In genomic region chr15:101158166-101159095, GRCh38 we compare ENCODE assay signal across 30 cellular contexts.
DNase-seq lines count a peak whose midpoint lies in the region; ATAC-seq and TF ChIP-seq lines count a peak whose summit lies in the region.
"Had no signal": no experiment of that assay in that cellular context is flagged by ENCODE, and none has a peak within 500 bp of the region (broad histone marks: within the 10 kb centered on the region; RNA-seq: fewer than 3 reads in every experiment).

No MANE protein-coding gene starts in this region.

- H3K36me3 Mint-ChIP-seq in activated CD4-positive, alpha-beta T cell treated with anti-CD3 and anti-CD28 coated beads, Interleukin-2, amount 10 ng/mL, durations not matched to agents 24 days and 14 days (ENCODE audit: low read depth) = peaks cover 3% of the 10 kb centered on the region
- H3K36me3 Mint-ChIP-seq in activated CD4-positive, alpha-beta T cell treated with anti-CD3 and anti-CD28 coated beads, Interleukin-2, amount 10 ng/mL, durations not matched to agents 7 days and 5 days (ENCODE audit: low read depth) = peaks cover 2% of the 10 kb centered on the region
- no peaks in the 10 kb centered on the region; the same call in 2 of the 3 replicates for H3K36me3 Mint-ChIP-seq in GM23338 (ENCODE audit: low read depth)
- H3K36me3 Mint-ChIP-seq in central memory CD8-positive, alpha-beta T cell (ENCODE audit: insufficient read depth) = peaks cover 6% of the 10 kb centered on the region

- H3K9me2 ChIP-seq in GM23338 (ENCODE audit: insufficient read depth) = no peaks in the 10 kb centered on the region

- H3F3A ChIP-seq in GM23338 (replicated peaks; ENCODE audit: low read depth) = no peaks in the 10 kb centered on the region

- intact Hi-C loops in activated CD4-positive, alpha-beta T cell treated with anti-CD3 and anti-CD28 coated beads, Interleukin-2, amount 10 ng/mL, durations not matched to agents 24 days and 14 days (cut with micrococcal nuclease) = loop anchor here (1.0 to 2.0 kb wide), 3 partner anchors 10 to 42 kb away; no protein-coding TSS in a partner anchor
- intact Hi-C loops in sciatic nerve (cut with DNase I) = no loop called here

- ATAC-seq in GM23338 = peak; percentile 21; the same call in 2 of the 3 replicates
- peak; percentile 60 for ATAC-seq in central memory CD8-positive, alpha-beta T cell (replicated peaks; ENCODE audit: extremely low read depth, poor library complexity, severe bottlenecking)
- ATAC-seq in sciatic nerve = peak; percentile 21
- ATAC-seq in HG02981 (IDR thresholded peaks at IDR 0.05; ENCODE audit: unreplicated experiment) = no peak
- no peak for ATAC-seq in GM19023 (IDR thresholded peaks at IDR 0.05; ENCODE audit: unreplicated experiment)
- ATAC-seq in GM19395 (IDR thresholded peaks at IDR 0.05; ENCODE audit: unreplicated experiment) = no peak
- ATAC-seq: mucosa of descending colon had no signal

- H3K27ac Mint-ChIP-seq in activated CD4-positive, alpha-beta T cell treated with anti-CD3 and anti-CD28 coated beads, Interleukin-2, amount 10 ng/mL, durations not matched to agents 24 days and 14 days = peak overlapping the region; percentile 90
- H3K27ac Mint-ChIP-seq in activated CD4-positive, alpha-beta T cell treated with anti-CD3 and anti-CD28 coated beads, Interleukin-2, amount 10 ng/mL, durations not matched to agents 7 days and 5 days = no peak overlapping the region
- no peak overlapping the region for H3K27ac Mint-ChIP-seq in GM23338
- H3K27ac Mint-ChIP-seq in central memory CD8-positive, alpha-beta T cell (ENCODE audit: low read depth) = peak overlapping the region; percentile 49
- H3K27ac Mint-ChIP-seq: nephron progenitor cell had no signal

- no peak for DNase-seq in activated CD4-positive, alpha-beta T cell treated with anti-CD3 and anti-CD28 coated beads, Interleukin-2, amount 10 ng/mL, durations not matched to agents 24 days and 14 days
- DNase-seq in activated CD4-positive, alpha-beta T cell treated with anti-CD3 and anti-CD28 coated beads, Interleukin-2, amount 10 ng/mL, durations not matched to agents 7 days and 5 days = no peak
- no peak for DNase-seq in GM23338 (ENCODE audit: low spot score)
- no peak for DNase-seq in central memory CD8-positive, alpha-beta T cell (ENCODE audit: low spot score in 2 of 2)
- DNase-seq in sciatic nerve (ENCODE audit: low spot score) = no peak
- DNase-seq: activated T-cell treated with anti-CD3 and anti-CD28 coated beads for 4 hours; effector memory CD4-positive, alpha-beta T cell; foreskin fibroblast; GOT3; heart right ventricle; KBM-7; MG63; mucosa of descending colon; NCI-H1105 treated with DMSO at 0.1 percent for 48 hours; NCI-H1930; NCI-H526 treated with DMSO at 0.1 percent for 48 hours; nephron progenitor cell; SHP77 treated with DMSO at 0.1 percent for 48 hours; stimulated activated CD4-positive, alpha-beta T cell treated with anti-CD3 and anti-CD28 coated beads, Interleukin-4, amount 100 ng/mL, for 1 hour; SW 1271; T-helper 9 cell; WERI-Rb-1 had no signal

- H3K4me3 ChIP-seq in GM23338 = no peak overlapping the region
- H3K4me3 ChIP-seq: coronary artery, heart right ventricle, lung, MG63, mucosa of descending colon, right atrium auricular region had no signal

- H3K27me3 ChIP-seq in GM23338 (ENCODE audit: insufficient read depth) = no peaks in the 10 kb centered on the region
- H3K27me3 ChIP-seq: heart right ventricle, MG63, right atrium auricular region had no signal

- H3K4me3 Mint-ChIP-seq in activated CD4-positive, alpha-beta T cell treated with anti-CD3 and anti-CD28 coated beads, Interleukin-2, amount 10 ng/mL, durations not matched to agents 24 days and 14 days = no peak overlapping the region
- H3K4me3 Mint-ChIP-seq in activated CD4-positive, alpha-beta T cell treated with anti-CD3 and anti-CD28 coated beads, Interleukin-2, amount 10 ng/mL, durations not matched to agents 7 days and 5 days = no peak overlapping the region
- no peak overlapping the region for H3K4me3 Mint-ChIP-seq in GM23338
- peak overlapping the region; percentile 34 for H3K4me3 Mint-ChIP-seq in central memory CD8-positive, alpha-beta T cell
- H3K4me3 Mint-ChIP-seq: nephron progenitor cell had no signal

- H3K4me1 Mint-ChIP-seq in activated CD4-positive, alpha-beta T cell treated with anti-CD3 and anti-CD28 coated beads, Interleukin-2, amount 10 ng/mL, durations not matched to agents 24 days and 14 days = peaks cover 39% of the 10 kb centered on the region
- H3K4me1 Mint-ChIP-seq in activated CD4-positive, alpha-beta T cell treated with anti-CD3 and anti-CD28 coated beads, Interleukin-2, amount 10 ng/mL, durations not matched to agents 7 days and 5 days = peaks cover 35% of the 10 kb centered on the region
- peaks cover 25% of the 10 kb centered on the region for H3K4me1 Mint-ChIP-seq in GM23338
- H3K4me1 Mint-ChIP-seq in central memory CD8-positive, alpha-beta T cell = peaks cover 20% of the 10 kb centered on the region

- H3K36me3 ChIP-seq in GM23338 (ENCODE audit: insufficient read depth) = no peaks in the 10 kb centered on the region
- H3K36me3 ChIP-seq: heart right ventricle, MG63, right atrium auricular region, WERI-Rb-1 had no signal

- H3K9me3 Mint-ChIP-seq in activated CD4-positive, alpha-beta T cell treated with anti-CD3 and anti-CD28 coated beads, Interleukin-2, amount 10 ng/mL, durations not matched to agents 24 days and 14 days = peaks cover under 1% of the 10 kb centered on the region
- peaks cover 4% of the 10 kb centered on the region for H3K9me3 Mint-ChIP-seq in activated CD4-positive, alpha-beta T cell treated with anti-CD3 and anti-CD28 coated beads, Interleukin-2, amount 10 ng/mL, durations not matched to agents 7 days and 5 days
- H3K9me3 Mint-ChIP-seq in GM23338 = no peaks in the 10 kb centered on the region; the same call in 1 of the 3 replicates
- H3K9me3 Mint-ChIP-seq in central memory CD8-positive, alpha-beta T cell = no peaks in the 10 kb centered on the region

- no peak overlapping the region for H3K27ac ChIP-seq in GM23338 (ENCODE audit: low read depth)
- H3K27ac ChIP-seq: coronary artery, parathyroid adenoma, right atrium auricular region, WERI-Rb-1 had no signal

- no peak overlapping the region for H2AFZ ChIP-seq in GM23338
- H2AFZ ChIP-seq: parathyroid adenoma had no signal

- CTCF ChIA-PET in activated CD4-positive, alpha-beta T cell treated with anti-CD3 and anti-CD28 coated beads, Interleukin-2, amount 10 ng/mL, durations not matched to agents 7 days and 5 days (lab: Charles Lee) = interaction anchor here (0.9 to 5.1 kb wide), 8 partner anchors 8 to 32 kb away, joined by 3 to 26 read pairs (median 4); no protein-coding TSS in a partner anchor

- POLR2A ChIA-PET in activated CD4-positive, alpha-beta T cell treated with anti-CD3 and anti-CD28 coated beads, Interleukin-2, amount 10 ng/mL, durations not matched to agents 7 days and 5 days (lab: Charles Lee) = interaction anchor here (0.8 kb wide), 1 partner anchor 10 kb away, joined by 3 read pairs; no protein-coding TSS in a partner anchor

- H3K27me3 Mint-ChIP-seq in activated CD4-positive, alpha-beta T cell treated with anti-CD3 and anti-CD28 coated beads, Interleukin-2, amount 10 ng/mL, durations not matched to agents 24 days and 14 days = no peaks in the 10 kb centered on the region
- no peaks in the 10 kb centered on the region for H3K27me3 Mint-ChIP-seq in activated CD4-positive, alpha-beta T cell treated with anti-CD3 and anti-CD28 coated beads, Interleukin-2, amount 10 ng/mL, durations not matched to agents 7 days and 5 days
- H3K27me3 Mint-ChIP-seq in GM23338 (ENCODE audit: insufficient read depth, low read depth, poor library complexity) = peaks cover 13% of the 10 kb centered on the region
- H3K27me3 Mint-ChIP-seq in central memory CD8-positive, alpha-beta T cell = no peaks in the 10 kb centered on the region
- H3K27me3 Mint-ChIP-seq: CD8-positive, alpha-beta memory T cell had no signal

- H3K4me2 ChIP-seq in GM23338 = no peak overlapping the region

- H3K4me1 ChIP-seq in GM23338 (ENCODE audit: insufficient read depth) = peaks cover 15% of the 10 kb centered on the region; the same call in 1 of the 2 replicates
- H3K4me1 ChIP-seq: parathyroid adenoma had no signal

- no peak for TF ChIP-seq CTCF in GM23338 (conservative IDR thresholded peaks at IDR 0.05; ENCODE audit: low read depth in 2 of 2)

- no peaks in the 10 kb centered on the region for H4K20me1 ChIP-seq in GM23338 (replicated peaks; ENCODE audit: insufficient read depth)

- H3K79me2 ChIP-seq in GM23338 (replicated peaks; ENCODE audit: insufficient read depth) = no peaks in the 10 kb centered on the region
- H3K79me2 ChIP-seq: parathyroid adenoma had no signal

TF ChIP-seq in GM23338, 12 proteins besides CTCF, POLR2A, EP300 and RAD21 (continues in another document):
- no peak for TF ChIP-seq EZH2phosphoT487 (IDR thresholded peaks at IDR 0.05; ENCODE audit: unreplicated experiment)
- TF ChIP-seq ZNF114 (CRISPR knock-in tag; IDR thresholded peaks at IDR 0.05) = no peak
- TF ChIP-seq JUNB (IDR thresholded peaks at IDR 0.05; ENCODE audit: unreplicated experiment) = no peak
- TF ChIP-seq POLR2AphosphoS5 (IDR thresholded peaks at IDR 0.05; ENCODE audit: low read depth) = no peak
- TF ChIP-seq CREB1 (CRISPR knock-in tag; IDR thresholded peaks at IDR 0.05; ENCODE audit: low read depth) = no peak
- no peak for TF ChIP-seq ZNF331 (CRISPR knock-in tag; IDR thresholded peaks at IDR 0.05; ENCODE audit: low read depth)
- no peak for TF ChIP-seq STAT1 (IDR thresholded peaks at IDR 0.05; ENCODE audit: unreplicated experiment)

Comparison
In these comparisons a context has a peak if more than half of its experiments do, and no peak if none do; other contexts are left out.
1. H3K27ac Mint-ChIP-seq: peak in activated CD4-positive, alpha-beta T cell treated with anti-CD3 and anti-CD28 coated beads, Interleukin-2, amount 10 ng/mL, durations not matched to agents 24 days and 14 days (single experiment) and central memory CD8-positive, alpha-beta T cell (single experiment); none in activated CD4-positive, alpha-beta T cell treated with anti-CD3 and anti-CD28 coated beads, Interleukin-2, amount 10 ng/mL, durations not matched to agents 7 days and 5 days (single experiment) and GM23338 (single experiment).
2. ATAC-seq: peak in GM23338 (single experiment), central memory CD8-positive, alpha-beta T cell (single experiment) and sciatic nerve (single experiment); none in HG02981 (single experiment), GM19023 (single experiment) and GM19395 (single experiment).